17 cellular contexts compared by ENCODE assay signal in genomic region chr6:16383607-16384206, GRCh38.
"Had no signal": no experiment of that assay in that cellular context is flagged by ENCODE, and none has a peak within 500 bp of the region (broad histone marks: within the 10 kb centered on the region; RNA-seq: fewer than 3 reads in every experiment).

No MANE protein-coding gene starts in this region.

- H3K36me3 Mint-ChIP-seq: naive B cell had no signal

- H3K9me3 Mint-ChIP-seq: effector memory CD8-positive, alpha-beta T cell; naive B cell; nephron had no signal

- H3K4me1 ChIP-seq: esophagus muscularis mucosa, gastroesophageal sphincter, parathyroid adenoma, prostate gland had no signal

- H3K36me3 ChIP-seq: esophagus muscularis mucosa, gastroesophageal sphincter, prostate gland had no signal

- H3K27me3 Mint-ChIP-seq: dendritic cell treated with granulocyte-macrophage colony-stimulating factor and Interleukin-4, amounts not matched to agents 40 ng/mL and 50 ng/mL, for 4 days; effector memory CD8-positive, alpha-beta T cell had no signal

- H3K4me3 Mint-ChIP-seq: dendritic cell treated with granulocyte-macrophage colony-stimulating factor and Interleukin-4, amounts not matched to agents 40 ng/mL and 50 ng/mL, for 4 days; effector memory CD8-positive, alpha-beta T cell; naive B cell; nephron had no signal

- H3K27ac Mint-ChIP-seq: dendritic cell treated with granulocyte-macrophage colony-stimulating factor and Interleukin-4, amounts not matched to agents 40 ng/mL and 50 ng/mL, for 4 days; naive B cell; nephron had no signal

- H3K4me2 ChIP-seq: smooth muscle cell had no signal

- H3K27me3 ChIP-seq: esophagus muscularis mucosa, gastroesophageal sphincter had no signal

- H3K79me2 ChIP-seq: parathyroid adenoma had no signal

- H2AFZ ChIP-seq: parathyroid adenoma had no signal

- ATAC-seq: effector memory CD8-positive, alpha-beta T cell; gastroesophageal sphincter had no signal

- H3K4me1 Mint-ChIP-seq: naive B cell, nephron had no signal

- H3K9me3 ChIP-seq: esophagus muscularis mucosa, gastroesophageal sphincter, prostate gland had no signal

- H3K4me3 ChIP-seq: esophagus muscularis mucosa, gastroesophageal sphincter, lung, prostate gland, smooth muscle cell had no signal

- H3K27ac ChIP-seq: epithelial cell of prostate, esophagus muscularis mucosa, gastroesophageal sphincter, parathyroid adenoma, prostate gland had no signal

- DNase-seq: effector memory CD8-positive, alpha-beta T cell; glutamatergic neuron; naive B cell; stimulated activated CD4-positive, alpha-beta T cell treated with anti-CD3 and anti-CD28 coated beads, Interleukin-2, amount 100 ng/mL, for 48 hours; stimulated activated naive CD4-positive, alpha-beta T cell treated with Interleukin-2 at 50 U/mL for 16 hours; trophoblast cell had no signal

- H3K9ac ChIP-seq: parathyroid adenoma had no signal

- FAIRE-seq: colon, keratinocyte had no signal
